In genomic region chr19:8251025-8251472, GRCh38 we compare ENCODE assay signal across 13 cellular contexts. TPM values are rescaled to one million over a fixed set of nuclear protein-coding genes. Genes with fewer than 3 reads are reported as not detected.
DNase-seq lines count a peak whose midpoint lies in the region; ATAC-seq and TF ChIP-seq lines count a peak whose summit lies in the region.
"Had no signal": no experiment of that assay in that cellular context is flagged by ENCODE, and none has a peak within 500 bp of the region (broad histone marks: within the 10 kb centered on the region; RNA-seq: fewer than 3 reads in every experiment).

No MANE protein-coding gene starts in this region.

- TF ChIP-seq POLR2A in heart left ventricle (IDR thresholded peaks at IDR 0.05) (no peak), ovary (IDR thresholded peaks at IDR 0.05) (no peak)

- H3K27me3 ChIP-seq in A673 (replicated peaks; ENCODE audit: insufficient read depth, low read depth, low read length, poor library complexity) (no peaks in the 10 kb centered on the region), heart left ventricle (no peaks in the 10 kb centered on the region), ovary (no peaks in the 10 kb centered on the region)
- H3K27me3 ChIP-seq in naive thymus-derived CD4-positive, alpha-beta T cell (ENCODE audit: control insufficient read depth in 2 of 2, insufficient read depth in 2 of 2, low read length in 2 of 2) = no peaks in the 10 kb centered on the region
- H3K27me3 ChIP-seq: ascending aorta had no signal

- peaks cover 0 to 9% (median 1%) of the 10 kb centered on the region in 7 donors for H3K4me1 Mint-ChIP-seq in naive thymus-derived CD4-positive, alpha-beta T cell

- H3K4me1 ChIP-seq in A673 (ENCODE audit: insufficient read depth, low read length, poor library complexity, severe bottlenecking) (no peaks in the 10 kb centered on the region), heart left ventricle (peaks cover 0 to 18% (median 5%) of the 10 kb centered on the region in 12 donors), ovary (ENCODE audit: insufficient read depth) (peaks cover 3% of the 10 kb centered on the region)
- no peaks in the 10 kb centered on the region for H3K4me1 ChIP-seq in naive thymus-derived CD4-positive, alpha-beta T cell (ENCODE audit: control insufficient read depth in 2 of 2, insufficient read depth in 2 of 2, low read length in 2 of 2)
- H3K4me1 ChIP-seq: SJSA1 had no signal

- intact Hi-C loops in A673 (cut with micrococcal nuclease; ENCODE audit: unreplicated experiment) (loop anchor here (5.0 to 10.0 kb wide), 2 partner anchors 234 to 396 kb away; no protein-coding TSS in a partner anchor), heart left ventricle (cut with DNase I) (loop anchor here in 8 of 10 donors (1.0 to 10.0 kb wide), 10 partner anchors 11 to 599 kb away; partner anchors contain the start of genes ELAVL1 (in 6 of the 8), CERS4 (in 3 of the 8) and TIMM44 (in 1 of the 8)), ovary (cut with DNase I) (loop anchor here in 3 of 4 donors (5.0 to 10.0 kb wide), 5 partner anchors 86 to 306 kb away; partner anchors contain the start of gene TIMM44 (in 1 of the 3))
- intact Hi-C loops in naive thymus-derived CD4-positive, alpha-beta T cell (cut with micrococcal nuclease) = loop anchor here (5.0 to 10.0 kb wide), 3 partner anchors 44 to 234 kb away; partner anchors contain the start of genes CD320 (in 1 of the 2) and CERS4 (in 1 of the 2)

- H3K9me3 ChIP-seq in A673 (ENCODE audit: low read depth, low read length, poor library complexity, severe bottlenecking) (no peaks in the 10 kb centered on the region), heart left ventricle (no peaks in the 10 kb centered on the region), ovary (no peaks in the 10 kb centered on the region)
- no peaks in the 10 kb centered on the region for H3K9me3 ChIP-seq in naive thymus-derived CD4-positive, alpha-beta T cell (ENCODE audit: control insufficient read depth in 2 of 3, low read length in 3 of 3)
- H3K9me3 ChIP-seq: ascending aorta, SJSA1 had no signal

- TF ChIP-seq EP300 in ovary (IDR thresholded peaks at IDR 0.05) = no peak

- TF ChIP-seq CTCF in A673 (conservative IDR thresholded peaks at IDR 0.05; ENCODE audit: low read depth, low read length) (no peak), heart left ventricle (IDR thresholded peaks at IDR 0.05) (peak in 9 of 12 donors; percentile 8 to 48 (median 27)), ovary (IDR thresholded peaks at IDR 0.05) (no peak)

- no TSS peak for BruUV-seq in A673 (replicated peaks; lab: Mats Ljungman, UMichigan)

- ATAC-seq in heart left ventricle = peak; percentile 90 to 96 (median 94)
- no peak for ATAC-seq in naive thymus-derived CD4-positive, alpha-beta T cell

- H3K27ac ChIP-seq in A673 (ENCODE audit: low read depth, low read length, poor library complexity, severe bottlenecking) = no peak overlapping the region
- H3K27ac ChIP-seq in heart left ventricle = peak overlapping the region in 11 of 12 donors; percentile 25 to 81 (median 66)
- H3K27ac ChIP-seq in ovary = peak overlapping the region in 1 of 2 donors; percentile 5
- H3K27ac ChIP-seq in naive thymus-derived CD4-positive, alpha-beta T cell (ENCODE audit: low read depth, low read length) = no peak overlapping the region
- H3K27ac ChIP-seq: ascending aorta, SJSA1 had no signal

- WGBS in heart left ventricle, 4 donors = 28 to 49% (median 45%) methylated on average over 10 to 14 of the region's 14 CpGs
- whole genome bisulfite sequencing in ovary, 3 donors = 25 to 26% (median 25%) methylated on average over 10 to 14 of the region's 14 CpGs

- peaks cover 7 to 21% (median 15%) of the 10 kb centered on the region in 5 donors for H3K36me3 Mint-ChIP-seq in naive thymus-derived CD4-positive, alpha-beta T cell

- POLR2A ChIA-PET in A673 (lab: Charles Lee; ENCODE audit: low non-redundant PET) = no interaction called here
- POLR2A ChIA-PET in naive thymus-derived CD4-positive, alpha-beta T cell (lab: Charles Lee) = no interaction called here

- H3K27ac Mint-ChIP-seq in naive thymus-derived CD4-positive, alpha-beta T cell = no peak overlapping the region

- H3K4me3 ChIP-seq in A673 (ENCODE audit: low read depth, low read length, poor library complexity, severe bottlenecking) = no peak overlapping the region
- H3K4me3 ChIP-seq in heart left ventricle = no peak overlapping the region
- no peak overlapping the region for H3K4me3 ChIP-seq in ovary
- H3K4me3 ChIP-seq in naive thymus-derived CD4-positive, alpha-beta T cell (ENCODE audit: low read length) = no peak overlapping the region
- H3K4me3 ChIP-seq: SJSA1 had no signal

- DNase-seq in A673 (ENCODE audit: low spot score) (peak; percentile 24), amygdala (lab: John Stamatoyannopoulos, UW) (peak in 53 of 56 donors; percentile 10 to 80 (median 59)), heart left ventricle (peak; percentile 85 to 95 (median 88)), ovary (peak; percentile 45 to 66 (median 49)), NCI-H1436 (lab: John Stamatoyannopoulos, UW) (no peak), NCI-H345 treated with DMSO at 0.1 percent for 48 hours (lab: John Stamatoyannopoulos, UW; ENCODE audit: unreplicated experiment) (no peak), ecto neural progenitor cell (ENCODE audit: low spot score) (no peak)
- no peak for DNase-seq in naive thymus-derived CD4-positive, alpha-beta T cell
- DNase-seq: activated CD4-positive, alpha-beta T cell treated with anti-CD3 and anti-CD28 coated beads, Interleukin-2, amount 50 U/mL, for 4 hours; GDM1; NCI-H2107 had no signal

- no peak overlapping the region for H3K4me3 Mint-ChIP-seq in naive thymus-derived CD4-positive, alpha-beta T cell

- CTCF ChIA-PET in A673 (lab: Charles Lee) = interaction anchor here (0.5 kb wide), 1 partner anchor 331 kb away, joined by 3 read pairs; the partner anchor contains the start of gene SNAPC2
- CTCF ChIA-PET in naive thymus-derived CD4-positive, alpha-beta T cell (lab: Charles Lee) = interaction anchor here (0.7 to 2.3 kb wide), 3 partner anchors 93 to 307 kb away, joined by 3 to 10 read pairs (median 6); no protein-coding TSS in a partner anchor

- peaks cover 0 to 8% (median 0%) of the 10 kb centered on the region in 11 donors for H3K9me3 Mint-ChIP-seq in naive thymus-derived CD4-positive, alpha-beta T cell

- no peaks in the 10 kb centered on the region for H3K27me3 Mint-ChIP-seq in naive thymus-derived CD4-positive, alpha-beta T cell

- H3K36me3 ChIP-seq in A673 (ENCODE audit: insufficient read depth, low read length, poor library complexity, severe bottlenecking) (no peaks in the 10 kb centered on the region), heart left ventricle (peaks cover 0 to 12% (median 6%) of the 10 kb centered on the region in 9 donors), ovary (no peaks in the 10 kb centered on the region)
- H3K36me3 ChIP-seq in naive thymus-derived CD4-positive, alpha-beta T cell (ENCODE audit: control insufficient read depth in 2 of 3, insufficient read depth in 3 of 3, low read length in 3 of 3) = peaks cover 0 to 18% (median 0%) of the 10 kb centered on the region in 3 experiments
- H3K36me3 ChIP-seq: SJSA1 had no signal

RNA-seq across cellular contexts. Expression of gene CERS4, which starts 41.9 kb away (rescaled TPM):
- total RNA-seq in A673 (2021) (4.8 and 9.3 TPM in 2 replicates), heart left ventricle (10 to 100 TPM; 13.6 to 25.6 (median 20.6) TPM), ovary (10 to 100 TPM; 28.7 to 61.6 (median 45.5) TPM)
- polyA plus RNA-seq in heart left ventricle (10 to 100 TPM; 11.1 to 37.7 TPM), ovary (10 to 100 TPM; 20.1 to 37.4 TPM)
- total RNA-seq in naive thymus-derived CD4-positive, alpha-beta T cell = 10 to 100 TPM; 17.2 to 32.4 (median 27.4) TPM
- polyA plus RNA-seq in naive thymus-derived CD4-positive, alpha-beta T cell = 10 to 100 TPM; 11.2 to 12.3 TPM
- total RNA-seq: SJSA1 had no signal

RNA-seq across cellular contexts. Expression of gene CD320, which starts 57.1 kb away (rescaled TPM):
- total RNA-seq in A673 (2021) = 121 and 135 TPM in 2 replicates
- total RNA-seq in heart left ventricle = 10 to 100 TPM; 17.7 to 74.8 (median 35.7) TPM
- 10 to 100 TPM; 37.8 to 70.5 TPM for polyA plus RNA-seq in heart left ventricle
- total RNA-seq in ovary = 10 to 100 TPM; 16.0 to 57.0 (median 34.2) TPM
- polyA plus RNA-seq in ovary = 10 to 100 TPM in 1 of 2 donors, 1 to 10 TPM in 1; 1.9 to 34.3 TPM
- total RNA-seq in naive thymus-derived CD4-positive, alpha-beta T cell = 10 to 100 TPM; 20.5 to 52.0 (median 27.2) TPM
- 10 to 100 TPM; 42.2 to 44.0 TPM for polyA plus RNA-seq in naive thymus-derived CD4-positive, alpha-beta T cell

Comparison
In these comparisons a context has a peak if more than half of its experiments do, and no peak if none do; other contexts are left out.
1. DNase-seq: peak in A673 (single experiment), amygdala (53 of 56), heart left ventricle (5 of 5) and ovary (5 of 5); none in NCI-H1436 (single experiment), NCI-H345 treated with DMSO at 0.1 percent for 48 hours (single experiment), ecto neural progenitor cell (single experiment) and naive thymus-derived CD4-positive, alpha-beta T cell (0 of 9).
2. H3K27ac ChIP-seq: peak in heart left ventricle (11 of 12); none in A673 (single experiment) and naive thymus-derived CD4-positive, alpha-beta T cell (single experiment).
3. CTCF ChIP-seq: peak in heart left ventricle (9 of 12); none in A673 (single experiment) and ovary (0 of 3).